In genomic region chr11:9716275-9717039, GRCh38 we compare ENCODE assay signal across 8 cellular contexts. TPM values are rescaled to one million over a fixed set of nuclear protein-coding genes. Genes with fewer than 3 reads are reported as not detected.
DNase-seq lines count a peak whose midpoint lies in the region; ATAC-seq and TF ChIP-seq lines count a peak whose summit lies in the region.

No MANE protein-coding gene starts in this region.

- DNase-seq in Right ventricle myocardium inferior (ENCODE audit: missing footprints) = no peak
- no peak for DNase-seq in cardiac septum (ENCODE audit: low spot score)
- peak in 1 of 2 donors; percentile 43 for DNase-seq in foreskin keratinocyte
- DNase-seq in tibial nerve (ENCODE audit: low spot score in 2 of 2) = no peak
- no peak for DNase-seq in NCI-H1417 (lab: John Stamatoyannopoulos, UW)
- DNase-seq in NCI-H446 (lab: John Stamatoyannopoulos, UW) = no peak

- intact Hi-C loops in Right ventricle myocardium inferior (cut with DNase I) (no loop called here), cardiac septum (cut with DNase I) (loop anchor here (1.0 kb wide), 1 partner anchor 27 kb away; no protein-coding TSS in a partner anchor)

- H3K4me3 ChIP-seq in SU-DHL-6 (ENCODE audit: insufficient read depth, low read length, poor library complexity, severe bottlenecking) = no peak overlapping the region
- H3K4me3 ChIP-seq in tibial nerve = no peak overlapping the region

- H3K27ac ChIP-seq in SU-DHL-6 (ENCODE audit: low read depth, low read length) (peak overlapping the region; percentile 69), foreskin keratinocyte (peak overlapping the region; percentile 44), tibial nerve (peak overlapping the region in 2 of 4 donors; percentile 73 to 78)

- H3K36me3 ChIP-seq in SU-DHL-6 (ENCODE audit: low read length) (peaks cover 74% of the 10 kb centered on the region), tibial nerve (peaks cover 0 to 13% (median 0%) of the 10 kb centered on the region in 3 donors)

- no peak for TF ChIP-seq POLR2A in tibial nerve (IDR thresholded peaks at IDR 0.05)

- H3K79me2 ChIP-seq in SU-DHL-6 (ENCODE audit: insufficient read depth, low read length) = peaks cover 99% of the 10 kb centered on the region

- no peak overlapping the region for H3K9ac ChIP-seq in SU-DHL-6 (ENCODE audit: low read length)

- H3K9me3 ChIP-seq in SU-DHL-6 (ENCODE audit: insufficient read depth, low read length) = peaks cover 4% of the 10 kb centered on the region; the same call in 1 of the 2 replicates
- H3K9me3 ChIP-seq in tibial nerve = no peaks in the 10 kb centered on the region

- peaks cover 4% of the 10 kb centered on the region for H3K4me1 ChIP-seq in foreskin keratinocyte
- peaks cover 0 to 50% (median 24%) of the 10 kb centered on the region in 4 donors for H3K4me1 ChIP-seq in tibial nerve

- H3K27me3 ChIP-seq in SU-DHL-6 (ENCODE audit: low read length) = no peaks in the 10 kb centered on the region
- no peaks in the 10 kb centered on the region for H3K27me3 ChIP-seq in foreskin keratinocyte
- H3K27me3 ChIP-seq in tibial nerve = no peaks in the 10 kb centered on the region

- TF ChIP-seq CTCF in SU-DHL-6 (IDR thresholded peaks at IDR 0.05; ENCODE audit: insufficient read depth, low read length, poor library complexity, severe bottlenecking) (no peak), foreskin keratinocyte (conservative IDR thresholded peaks at IDR 0.05) (no peak), tibial nerve (IDR thresholded peaks at IDR 0.05) (no peak)

- peaks cover 82% of the 10 kb centered on the region for H3F3A ChIP-seq in SU-DHL-6 (ENCODE audit: insufficient read depth)

- peak; percentile 30 to 82 for TF ChIP-seq EP300 in tibial nerve (IDR thresholded peaks at IDR 0.05)

- ATAC-seq in Right ventricle myocardium inferior (peak; percentile 70), HG03097 (IDR thresholded peaks at IDR 0.05; ENCODE audit: low FRiP score, unreplicated experiment) (peak; percentile 72), foreskin keratinocyte (no peak)

- no peaks in the 10 kb centered on the region for H3K9me2 ChIP-seq in SU-DHL-6 (replicated peaks; ENCODE audit: insufficient read depth, low read length)

- H2AFZ ChIP-seq in SU-DHL-6 (ENCODE audit: low read depth, low read length, severe bottlenecking) = no peak overlapping the region

- H3K4me2 ChIP-seq in SU-DHL-6 (ENCODE audit: low read depth, low read length, poor library complexity, severe bottlenecking) = peak overlapping the region; percentile 22

- H4K20me1 ChIP-seq in SU-DHL-6 (ENCODE audit: low read depth, low read length) = peaks cover 41% of the 10 kb centered on the region

- WGBS in tibial nerve, 2 donors = 44 to 57% methylated on average over 4 of the region's 4 CpGs

RNA-seq across cellular contexts. Expression of gene SWAP70, which starts 52.6 kb away (rescaled TPM):
- total RNA-seq in Right ventricle myocardium inferior (22.6 TPM), cardiac septum (27.6 TPM), foreskin keratinocyte (31.5 and 31.7 TPM in 2 replicates), tibial nerve (10 to 100 TPM; 51.0 to 79.1 (median 66.9) TPM)
- polyA plus RNA-seq in foreskin keratinocyte = 9.5 and 10.6 TPM in 2 replicates
